Comparison of ENCODE assay signal across 13 cellular contexts in the genomic region with DNA sequence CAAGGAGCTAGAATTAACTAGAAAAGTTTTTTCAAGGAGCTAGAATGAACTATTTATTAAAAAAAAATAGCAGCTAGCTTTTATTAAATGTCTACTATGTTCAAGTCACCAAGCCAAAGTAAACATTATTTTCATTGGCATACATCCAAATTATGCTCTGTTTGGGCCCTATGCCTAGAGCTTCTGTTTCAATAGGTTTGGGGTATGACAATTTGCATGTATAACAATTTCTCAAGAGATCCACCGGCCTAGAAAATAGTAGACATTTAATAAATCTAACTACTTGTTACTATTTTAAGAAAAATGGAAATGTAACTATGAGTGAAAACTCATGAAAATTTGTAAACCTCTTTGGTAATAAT. TPM values are rescaled to one million over a fixed set of nuclear protein-coding genes. Genes with fewer than 3 reads are reported as not detected.
DNase-seq lines count a peak whose midpoint lies in the region; ATAC-seq and TF ChIP-seq lines count a peak whose summit lies in the region.
"Had no signal": no experiment of that assay in that cellular context is flagged by ENCODE, and none has a peak within 500 bp of the region (broad histone marks: within the 10 kb centered on the region; RNA-seq: fewer than 3 reads in every experiment).

No MANE protein-coding gene starts in this region.

- no peaks in the 10 kb centered on the region for H3K9me2 ChIP-seq in Karpas-422 (replicated peaks; ENCODE audit: insufficient read depth, low read length)

- H3K9me3 ChIP-seq in OCI-LY3 (ENCODE audit: insufficient read depth, low read length) (no peaks in the 10 kb centered on the region), Karpas-422 (ENCODE audit: low read length) (no peaks in the 10 kb centered on the region)
- no peaks in the 10 kb centered on the region for H3K9me3 ChIP-seq in naive thymus-derived CD4-positive, alpha-beta T cell (ENCODE audit: control insufficient read depth in 2 of 3, low read length in 3 of 3)

- intact Hi-C loops in naive thymus-derived CD4-positive, alpha-beta T cell (cut with micrococcal nuclease), result no loop called here

- no peak overlapping the region for H3K4me3 Mint-ChIP-seq in naive thymus-derived CD4-positive, alpha-beta T cell
- H3K4me3 Mint-ChIP-seq: activated T-cell treated with anti-CD3 and anti-CD28 coated beads, Interleukin-2, amount 50 U/mL, for 24 hours had no signal

- peak overlapping the region; percentile 32 for H3K4me3 ChIP-seq in OCI-LY3 (ENCODE audit: low read length)
- H3K4me3 ChIP-seq in naive thymus-derived CD4-positive, alpha-beta T cell (ENCODE audit: low read length), result no peak overlapping the region
- H3K4me3 ChIP-seq in Karpas-422 (ENCODE audit: low read length), result no peak overlapping the region
- H3K4me3 ChIP-seq: skin epidermis had no signal

- no peak for TF ChIP-seq CTCF in OCI-LY3 (IDR thresholded peaks at IDR 0.05; ENCODE audit: low read depth, low read length)

- POLR2A ChIA-PET in naive thymus-derived CD4-positive, alpha-beta T cell (lab: Charles Lee), result no interaction called here

- H3K27me3 ChIP-seq in OCI-LY3 (ENCODE audit: low read depth, low read length) (0 out of 2 replicates have a peak, but pooled peaks cover 3% of the 10 kb centered on the region), Karpas-422 (ENCODE audit: low read length) (no peaks in the 10 kb centered on the region)
- no peaks in the 10 kb centered on the region for H3K27me3 ChIP-seq in naive thymus-derived CD4-positive, alpha-beta T cell (ENCODE audit: control insufficient read depth in 2 of 2, insufficient read depth in 2 of 2, low read length in 2 of 2)

- H3K36me3 ChIP-seq in OCI-LY3 (replicated peaks; ENCODE audit: low read depth, low read length) (no peaks in the 10 kb centered on the region), Karpas-422 (ENCODE audit: insufficient read depth, low read length) (no peaks in the 10 kb centered on the region)
- no peaks in the 10 kb centered on the region for H3K36me3 ChIP-seq in naive thymus-derived CD4-positive, alpha-beta T cell (ENCODE audit: control insufficient read depth in 2 of 3, insufficient read depth in 3 of 3, low read length in 3 of 3)

- H4K20me1 ChIP-seq in OCI-LY3 (ENCODE audit: insufficient read depth, low read length) (no peaks in the 10 kb centered on the region), Karpas-422 (ENCODE audit: insufficient read depth, low read depth, low read length) (no peaks in the 10 kb centered on the region)

- H3K27ac ChIP-seq in OCI-LY3 (ENCODE audit: low read length) (peak overlapping the region; percentile 67), Karpas-422 (ENCODE audit: low read length) (no peak overlapping the region)
- H3K27ac ChIP-seq in naive thymus-derived CD4-positive, alpha-beta T cell (ENCODE audit: low read depth, low read length), result no peak overlapping the region
- H3K27ac ChIP-seq: skin epidermis had no signal

- peaks cover 0 to 5% (median 0%) of the 10 kb centered on the region in 5 donors for H3K27me3 Mint-ChIP-seq in naive thymus-derived CD4-positive, alpha-beta T cell
- H3K27me3 Mint-ChIP-seq: activated T-cell treated with anti-CD3 and anti-CD28 coated beads, Interleukin-2, amount 50 U/mL, for 24 hours had no signal

- H3K4me1 ChIP-seq in OCI-LY3 (ENCODE audit: low read length) (peaks cover 49% of the 10 kb centered on the region), Karpas-422 (ENCODE audit: low read length) (no peaks in the 10 kb centered on the region)
- H3K4me1 ChIP-seq in naive thymus-derived CD4-positive, alpha-beta T cell (ENCODE audit: control insufficient read depth in 2 of 2, insufficient read depth in 2 of 2, low read length in 2 of 2), result peaks cover 0 to 15% of the 10 kb centered on the region in 2 donors

- CTCF ChIA-PET in naive thymus-derived CD4-positive, alpha-beta T cell (lab: Charles Lee), result interaction anchor here (1.0 to 1.8 kb wide), 6 partner anchors 11 to 263 kb away, joined by 3 to 6 read pairs (median 4); a partner anchor contains a TSS

- H3K79me2 ChIP-seq in OCI-LY3 (ENCODE audit: low read length) (no peaks in the 10 kb centered on the region), Karpas-422 (ENCODE audit: low read length) (no peaks in the 10 kb centered on the region)

- peaks cover 0 to 2% (median 0%) of the 10 kb centered on the region in 11 donors for H3K9me3 Mint-ChIP-seq in naive thymus-derived CD4-positive, alpha-beta T cell
- H3K9me3 Mint-ChIP-seq: activated T-cell treated with anti-CD3 and anti-CD28 coated beads, Interleukin-2, amount 50 U/mL, for 24 hours had no signal

- H3K9ac ChIP-seq in OCI-LY3 (ENCODE audit: low read length) (0 out of 2 replicates have a peak overlapping the region, but pooled peaks have one; percentile 0), Karpas-422 (ENCODE audit: low read length) (no peak overlapping the region)

- DNase-seq in naive thymus-derived CD4-positive, alpha-beta T cell, result no peak
- DNase-seq in Karpas-422 (no peak), OCI-M2 (lab: John Stamatoyannopoulos, UW; ENCODE audit: unreplicated experiment) (no peak), EL (no peak)
- DNase-seq: activated T-cell treated with anti-CD3 and anti-CD28 coated beads, Interleukin-2, amount 50 U/mL, for 24 hours; AML-193; mammary epithelial cell had no signal

- peaks cover 14 to 40% (median 28%) of the 10 kb centered on the region in 7 donors for H3K4me1 Mint-ChIP-seq in naive thymus-derived CD4-positive, alpha-beta T cell

- peaks cover 0 to 8% (median 0%) of the 10 kb centered on the region in 5 donors for H3K36me3 Mint-ChIP-seq in naive thymus-derived CD4-positive, alpha-beta T cell

- H2AFZ ChIP-seq in OCI-LY3 (ENCODE audit: low read depth, low read length) (no peak overlapping the region), Karpas-422 (ENCODE audit: low read length) (no peak overlapping the region)

- H3K27ac Mint-ChIP-seq in naive thymus-derived CD4-positive, alpha-beta T cell, result peak overlapping the region in 3 of 9 donors; percentile 1 to 22 (median 7)
- H3K27ac Mint-ChIP-seq: activated T-cell treated with anti-CD3 and anti-CD28 coated beads, Interleukin-2, amount 50 U/mL, for 24 hours had no signal

- peak overlapping the region; percentile 91 for H3K4me2 ChIP-seq in OCI-LY3 (ENCODE audit: low read length)
- no peak overlapping the region for H3K4me2 ChIP-seq in Karpas-422 (ENCODE audit: low read depth, low read length, poor library complexity, severe bottlenecking)

- ATAC-seq in GM18858 (IDR thresholded peaks at IDR 0.05; ENCODE audit: unreplicated experiment) (peak; percentile 30), GM19467 (IDR thresholded peaks at IDR 0.05; ENCODE audit: unreplicated experiment) (peak; percentile 47), HG03432 (IDR thresholded peaks at IDR 0.05; ENCODE audit: unreplicated experiment) (peak; percentile 31)
- no peak for ATAC-seq in naive thymus-derived CD4-positive, alpha-beta T cell

RNA-seq across cellular contexts. Expression of a gene that starts 8.1 kb away (rescaled TPM):
- not detected for total RNA-seq in naive thymus-derived CD4-positive, alpha-beta T cell
- polyA plus RNA-seq in naive thymus-derived CD4-positive, alpha-beta T cell, result not detected
- total RNA-seq in Karpas-422 (2014; rRNA removed; shearing (Covaris generic); ENCODE audit: low replicate concordance), result not detected in 2 replicates
- total RNA-seq: Daoy, mammary epithelial cell had no signal
- polyA plus RNA-seq: mammary epithelial cell had no signal

RNA-seq across cellular contexts. Expression of a gene that starts 54.8 kb away (rescaled TPM):
- total RNA-seq in naive thymus-derived CD4-positive, alpha-beta T cell, result 100 to 1,000 TPM in 1 of 5 experiments, 10 to 100 TPM in 4; 17.8 to 110 (median 28.4) TPM
- polyA plus RNA-seq in naive thymus-derived CD4-positive, alpha-beta T cell, result 10 to 100 TPM; 31.4 to 34.0 TPM
- total RNA-seq in Karpas-422 (2014; rRNA removed; shearing (Covaris generic); ENCODE audit: low replicate concordance), result 53.1 and 55.6 TPM in 2 replicates

RNA-seq across cellular contexts. Expression of a gene that starts 59.9 kb away (rescaled TPM):
- not detected for total RNA-seq in naive thymus-derived CD4-positive, alpha-beta T cell
- polyA plus RNA-seq in naive thymus-derived CD4-positive, alpha-beta T cell, result not detected
- not detected in 2 replicates for total RNA-seq in Karpas-422 (2014; rRNA removed; shearing (Covaris generic); ENCODE audit: low replicate concordance)
- total RNA-seq: Daoy, mammary epithelial cell had no signal
- polyA plus RNA-seq: mammary epithelial cell had no signal
